ENCODE assay signal across 16 cellular contexts in the genomic region with DNA sequence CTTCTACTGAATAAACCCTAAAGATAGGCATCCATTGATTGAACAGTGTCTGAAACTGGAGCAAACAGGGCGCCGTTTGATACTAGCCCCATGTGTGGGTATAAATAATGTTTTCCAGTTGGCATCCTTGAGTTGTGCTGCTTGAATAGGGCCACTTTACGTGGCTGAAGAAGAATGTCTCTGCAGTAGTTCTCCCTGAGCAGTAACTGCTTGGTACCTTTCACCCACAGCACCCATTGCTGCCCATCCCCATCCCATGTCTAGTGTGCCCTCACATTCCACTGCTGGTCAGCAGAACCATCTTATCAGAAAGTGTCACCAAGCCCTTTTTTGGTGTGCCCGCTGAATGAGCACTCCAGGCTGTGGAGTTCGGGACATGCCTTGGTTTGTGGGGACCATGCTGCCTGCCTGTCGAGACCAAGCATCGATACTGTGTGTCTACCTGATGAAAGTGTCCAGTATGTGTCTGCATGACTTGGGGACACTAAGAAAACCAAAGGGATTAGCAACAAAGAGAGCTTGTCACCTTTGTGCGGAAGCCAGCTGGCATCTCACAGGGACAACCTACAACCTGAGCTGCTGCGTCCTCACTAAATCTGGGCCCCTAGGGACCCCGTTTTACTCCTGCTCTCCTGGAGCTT.
"Had no signal": no experiment of that assay in that cellular context is flagged by ENCODE, and none has a peak within 500 bp of the region (broad histone marks: within the 10 kb centered on the region; RNA-seq: fewer than 3 reads in every experiment).

No MANE protein-coding gene starts in this region.

- H3K27me3 ChIP-seq: body of pancreas, testis had no signal

- H3K27ac ChIP-seq: body of pancreas, testis had no signal

- H3K9me3 Mint-ChIP-seq: activated naive CD4-positive, alpha-beta T cell treated with anti-CD3 and anti-CD28 coated beads, Interleukin-2, amount 50 U/mL, for 24 hours; activated T-cell treated with anti-CD3 and anti-CD28 coated beads, Interleukin-2, amount 50 U/mL, for 24 hours; central memory CD8-positive, alpha-beta T cell; neural crest cell; stimulated activated naive CD8-positive, alpha-beta T cell treated with anti-CD3 and anti-CD28 coated beads, Interleukin-15, amount 100 ng/mL, for 72 hours had no signal

- H3K4me3 Mint-ChIP-seq: activated CD8-positive, alpha-beta memory T cell treated with anti-CD3 and anti-CD28 coated beads, Interleukin-2, amount 10 ng/mL, durations not matched to agents 7 days and 5 days; activated naive CD4-positive, alpha-beta T cell treated with anti-CD3 and anti-CD28 coated beads, Interleukin-2, amount 50 U/mL, for 24 hours; activated T-cell treated with anti-CD3 and anti-CD28 coated beads, Interleukin-2, amount 50 U/mL, for 24 hours; central memory CD8-positive, alpha-beta T cell; stimulated activated naive CD8-positive, alpha-beta T cell treated with anti-CD3 and anti-CD28 coated beads, Interleukin-15, amount 100 ng/mL, for 72 hours had no signal

- H3K4me3 ChIP-seq: body of pancreas, testis had no signal

- H3K36me3 Mint-ChIP-seq: activated CD8-positive, alpha-beta memory T cell treated with anti-CD3 and anti-CD28 coated beads, Interleukin-2, amount 10 ng/mL, durations not matched to agents 7 days and 5 days; activated naive CD4-positive, alpha-beta T cell treated with anti-CD3 and anti-CD28 coated beads, Interleukin-2, amount 50 U/mL, for 24 hours had no signal

- H3K27ac Mint-ChIP-seq: activated CD8-positive, alpha-beta memory T cell treated with anti-CD3 and anti-CD28 coated beads, Interleukin-2, amount 10 ng/mL, durations not matched to agents 7 days and 5 days; activated naive CD4-positive, alpha-beta T cell treated with anti-CD3 and anti-CD28 coated beads, Interleukin-2, amount 50 U/mL, for 24 hours; activated T-cell treated with anti-CD3 and anti-CD28 coated beads, Interleukin-2, amount 50 U/mL, for 24 hours; stimulated activated naive CD8-positive, alpha-beta T cell treated with anti-CD3 and anti-CD28 coated beads, Interleukin-15, amount 100 ng/mL, for 72 hours had no signal

- H3K9me3 ChIP-seq: body of pancreas, testis had no signal

- DNase-seq: activated CD4-positive, alpha-beta T cell treated with anti-CD3 and anti-CD28 coated beads for 1 hour; activated CD4-positive, alpha-beta T cell treated with anti-CD3 and anti-CD28 coated beads, Interleukin-2, amount 50 U/mL, for 48 hours; activated CD8-positive, alpha-beta memory T cell treated with anti-CD3 and anti-CD28 coated beads, Interleukin-2, amount 10 ng/mL, durations not matched to agents 7 days and 5 days; activated effector memory CD4-positive, alpha-beta T cell treated with Interleukin-2 at 50 U/mL for 16 hours; activated T-cell treated with anti-CD3 and anti-CD28 coated beads, Interleukin-2, amount 50 U/mL, for 24 hours; body of pancreas; effector memory CD4-positive, alpha-beta T cell; hippocampal formation; kidney glomerular epithelial cell; stimulated activated CD4-positive, alpha-beta T cell treated with anti-CD3 and anti-CD28 coated beads, Interleukin-15, amount 100 ng/mL, for 24 hours; stimulated activated CD4-positive, alpha-beta T cell treated with anti-CD3 and anti-CD28 coated beads, Interleukin-4, amount 100 ng/mL, for 24 hours; stimulated activated naive CD8-positive, alpha-beta T cell treated with anti-CD3 and anti-CD28 coated beads, Interleukin-15, amount 100 ng/mL, for 72 hours; testis had no signal

- ATAC-seq: activated CD8-positive, alpha-beta memory T cell treated with anti-CD3 and anti-CD28 coated beads, Interleukin-2, amount 10 ng/mL, durations not matched to agents 7 days and 5 days; body of pancreas; stimulated activated naive CD8-positive, alpha-beta T cell treated with anti-CD3 and anti-CD28 coated beads, Interleukin-15, amount 100 ng/mL, for 72 hours had no signal

- H3K27me3 Mint-ChIP-seq: activated naive CD4-positive, alpha-beta T cell treated with anti-CD3 and anti-CD28 coated beads, Interleukin-2, amount 50 U/mL, for 24 hours; activated T-cell treated with anti-CD3 and anti-CD28 coated beads, Interleukin-2, amount 50 U/mL, for 24 hours; central memory CD8-positive, alpha-beta T cell; stimulated activated naive CD8-positive, alpha-beta T cell treated with anti-CD3 and anti-CD28 coated beads, Interleukin-15, amount 100 ng/mL, for 72 hours had no signal

- H3K4me1 ChIP-seq: body of pancreas, testis had no signal
